1 cellular context compared by ENCODE assay signal in genomic region chr5:159257629-159258283, GRCh38.
TF ChIP-seq lines count a peak whose summit lies in the region.

No MANE protein-coding gene starts in this region.

TF ChIP-seq in HepG2, 621 proteins besides CTCF, POLR2A, EP300 and RAD21 (continued from another document and continues in another):
- TF ChIP-seq ZBED4 (CRISPR knock-in tag; IDR thresholded peaks at IDR 0.05; ENCODE audit: borderline replicate concordance), result 0 out of 2 replicates have a peak, but pooled peaks have one; percentile 25
- 0 out of 2 replicates have a peak, but pooled peaks have one; percentile 58 for TF ChIP-seq ZNF264 (CRISPR knock-in tag; IDR thresholded peaks at IDR 0.05)
- no peak for TF ChIP-seq TARDBP (CRISPR knock-in tag; IDR thresholded peaks at IDR 0.05)
- no peak for TF ChIP-seq DNMT1 (CRISPR knock-in tag; IDR thresholded peaks at IDR 0.05)
- TF ChIP-seq MAZ (IDR thresholded peaks at IDR 0.05; ENCODE audit: borderline replicate concordance, low read depth, low read length), result no peak
- no peak for TF ChIP-seq MAZ (CRISPR knock-in tag; IDR thresholded peaks at IDR 0.05; ENCODE audit: low read depth)
- no peak for TF ChIP-seq SRSF1 (optimal IDR thresholded peaks at IDR 0.05; ENCODE audit: low read depth, low read length)
- no peak for TF ChIP-seq ZFYVE20 (CRISPR knock-in tag; IDR thresholded peaks at IDR 0.05; ENCODE audit: borderline replicate concordance, low read depth)
- TF ChIP-seq FOSL2 (CRISPR knock-in tag; IDR thresholded peaks at IDR 0.05), result peak; percentile 57
- TF ChIP-seq ZNF383 (CRISPR knock-in tag; IDR thresholded peaks at IDR 0.05; ENCODE audit: borderline replicate concordance), result no peak
- TF ChIP-seq KDM6A (CRISPR knock-in tag; IDR thresholded peaks at IDR 0.05; ENCODE audit: low read depth), result 0 out of 2 replicates have a peak, but pooled peaks have one; percentile 36
- no peak for TF ChIP-seq MEIS2 (CRISPR knock-in tag; IDR thresholded peaks at IDR 0.05)
- TF ChIP-seq PAXIP1 (CRISPR knock-in tag; conservative IDR thresholded peaks at IDR 0.05), result peak; percentile 77
- TF ChIP-seq TIGD3 (CRISPR knock-in tag; IDR thresholded peaks at IDR 0.05; ENCODE audit: borderline replicate concordance), result no peak
- peak; percentile 50; the same call in 1 of the 2 replicates for TF ChIP-seq FOXP4 (CRISPR knock-in tag; IDR thresholded peaks at IDR 0.05)
- peak in 1 of 2 experiments; percentile 47; a peak in 1 of 4 replicates for TF ChIP-seq KLF16 (CRISPR knock-in tag; IDR thresholded peaks at IDR 0.05)
- TF ChIP-seq ZNF615 (CRISPR knock-in tag; IDR thresholded peaks at IDR 0.05; ENCODE audit: borderline replicate concordance), result no peak
- no peak for TF ChIP-seq ZSCAN29 (CRISPR knock-in tag; conservative IDR thresholded peaks at IDR 0.05)
- TF ChIP-seq ZGPAT (CRISPR knock-in tag; IDR thresholded peaks at IDR 0.05), result peak; percentile 56
- 0 out of 2 replicates have a peak, but pooled peaks have one; percentile 29 for TF ChIP-seq ZNF430 (CRISPR knock-in tag; IDR thresholded peaks at IDR 0.05)
- TF ChIP-seq ARNT2 (CRISPR knock-in tag; IDR thresholded peaks at IDR 0.05; ENCODE audit: low read depth), result 0 out of 2 replicates have a peak, but pooled peaks have one; percentile 24
- peak; percentile 88 for TF ChIP-seq HNF4G (IDR thresholded peaks at IDR 0.05; ENCODE audit: borderline replicate concordance, low read depth, low read length)
- TF ChIP-seq HNF4G (CRISPR knock-in tag; IDR thresholded peaks at IDR 0.05; ENCODE audit: borderline replicate concordance, low read depth), result peak; percentile 79; the same call in 1 of the 2 replicates
- TF ChIP-seq SOX6 (IDR thresholded peaks at IDR 0.05), result no peak
- peak; percentile 83 for TF ChIP-seq SOX6 (CRISPR knock-in tag; IDR thresholded peaks at IDR 0.05)
- peak; percentile 31; the same call in 1 of the 2 replicates for TF ChIP-seq ARID4A (CRISPR knock-in tag; IDR thresholded peaks at IDR 0.05; ENCODE audit: borderline replicate concordance)
- no peak for TF ChIP-seq NFYB (CRISPR knock-in tag; IDR thresholded peaks at IDR 0.05)
- peak; percentile 67 for TF ChIP-seq NCOR1 (IDR thresholded peaks at IDR 0.05; ENCODE audit: borderline replicate concordance, low read length)
- TF ChIP-seq HNF4A (CRISPR knock-in tag; IDR thresholded peaks at IDR 0.05), result peak; percentile 94
- no peak for TF ChIP-seq ZBTB7A (CRISPR knock-in tag; IDR thresholded peaks at IDR 0.05)
- no peak for TF ChIP-seq SOX13 (IDR thresholded peaks at IDR 0.05)
- peak in 1 of 2 experiments; percentile 62; a peak in 1 of 4 replicates for TF ChIP-seq SOX13 (CRISPR knock-in tag; conservative IDR thresholded peaks at IDR 0.05 in 1 of 2, IDR thresholded peaks at IDR 0.05 in 1 of 2)
- peak; percentile 80 for TF ChIP-seq SALL1 (CRISPR knock-in tag; IDR thresholded peaks at IDR 0.05)
- 0 out of 2 replicates have a peak, but pooled peaks have one; percentile 7 for TF ChIP-seq MLX (CRISPR knock-in tag; IDR thresholded peaks at IDR 0.05)
- 0 out of 2 replicates have a peak, but pooled peaks have one; percentile 30 for TF ChIP-seq MED1 (CRISPR knock-in tag; IDR thresholded peaks at IDR 0.05)
- peak; percentile 67; the same call in 1 of the 2 replicates for TF ChIP-seq ZNF644 (CRISPR knock-in tag; IDR thresholded peaks at IDR 0.05; ENCODE audit: low read depth)
- TF ChIP-seq KAT8 (CRISPR knock-in tag; IDR thresholded peaks at IDR 0.05), result peak; percentile 30; the same call in 1 of the 2 replicates
- TF ChIP-seq ARID5B (CRISPR knock-in tag; IDR thresholded peaks at IDR 0.05), result peak; percentile 84
- no peak for TF ChIP-seq ZNF256 (CRISPR knock-in tag; conservative IDR thresholded peaks at IDR 0.05)
